1 cellular context compared by ENCODE assay signal in genomic region chr20:53677447-53678314, GRCh38.
TF ChIP-seq lines count a peak whose summit lies in the region.

No MANE protein-coding gene starts in this region.

TF ChIP-seq in GM12878, 131 proteins besides CTCF, POLR2A, EP300 and RAD21 (continued from another document):
- TF ChIP-seq, protein P1, sequence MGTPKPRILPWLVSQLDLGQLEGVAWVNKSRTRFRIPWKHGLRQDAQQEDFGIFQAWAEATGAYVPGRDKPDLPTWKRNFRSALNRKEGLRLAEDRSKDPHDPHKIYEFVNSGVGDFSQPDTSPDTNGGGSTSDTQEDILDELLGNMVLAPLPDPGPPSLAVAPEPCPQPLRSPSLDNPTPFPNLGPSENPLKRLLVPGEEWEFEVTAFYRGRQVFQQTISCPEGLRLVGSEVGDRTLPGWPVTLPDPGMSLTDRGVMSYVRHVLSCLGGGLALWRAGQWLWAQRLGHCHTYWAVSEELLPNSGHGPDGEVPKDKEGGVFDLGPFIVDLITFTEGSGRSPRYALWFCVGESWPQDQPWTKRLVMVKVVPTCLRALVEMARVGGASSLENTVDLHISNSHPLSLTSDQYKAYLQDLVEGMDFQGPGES (IDR thresholded peaks at IDR 0.05) = no peak
- no peak for TF ChIP-seq STAT1 (conservative IDR thresholded peaks at IDR 0.05)
